21 cellular contexts compared by ENCODE assay signal in genomic region chr2:230075988-230076631, GRCh38. TPM values are rescaled to one million over a fixed set of nuclear protein-coding genes. Genes with fewer than 3 reads are reported as not detected.
A peak's percentile ranks its signal among the peaks of the same experiment; 100 is the strongest.
DNase-seq lines count a peak whose midpoint lies in the region; ATAC-seq and TF ChIP-seq lines count a peak whose summit lies in the region.
"Had no signal": no experiment of that assay in that cellular context is flagged by ENCODE, and none has a peak within 500 bp of the region (broad histone marks: within the 10 kb centered on the region; RNA-seq: fewer than 3 reads in every experiment).

No MANE protein-coding gene starts in this region.

- H3K27ac ChIP-seq in endodermal cell (ENCODE audit: low read depth, low read length) (no peak overlapping the region), subcutaneous abdominal adipose tissue (ENCODE audit: low read depth, low read length) (peak overlapping the region; percentile 5), dorsolateral prefrontal cortex (no peak overlapping the region)
- H3K27ac ChIP-seq: C4-2B, colonic mucosa, lower lobe of right lung, Peyer's patch, upper lobe of left lung had no signal

- 85 to 93% methylated on average over 4 to 8 of the region's 8 CpGs for WGBS in endodermal cell (ENCODE audit: insufficient coverage in 1 of 2, insufficient read length in 1 of 2), 2 experiments

- intact Hi-C loops in activated CD4-positive, alpha-beta T cell treated with anti-CD3 and anti-CD28 coated beads for 36 hours (cut with DNase I, micrococcal nuclease): no loop called here
- intact Hi-C loops in dorsolateral prefrontal cortex (cut with DNase I): no loop called here

- CTCF ChIA-PET in activated CD4-positive, alpha-beta T cell treated with anti-CD3 and anti-CD28 coated beads for 36 hours (lab: Charles Lee): interaction anchor here (1.1 to 1.9 kb wide), 3 partner anchors 9 to 83 kb away, joined by 3 to 11 read pairs (median 4); no protein-coding TSS in a partner anchor

- H3K36me3 ChIP-seq in endodermal cell (ENCODE audit: control insufficient read depth, insufficient read depth, low read length) (no peaks in the 10 kb centered on the region), subcutaneous abdominal adipose tissue (ENCODE audit: control insufficient read depth in 5 of 5, insufficient read depth in 5 of 5, low read length in 5 of 5) (no peaks in the 10 kb centered on the region)
- H3K36me3 ChIP-seq: colonic mucosa, lower lobe of right lung, Peyer's patch, upper lobe of left lung had no signal

- no peaks in the 10 kb centered on the region for H3K36me3 Mint-ChIP-seq in activated CD4-positive, alpha-beta T cell treated with anti-CD3 and anti-CD28 coated beads for 36 hours (ENCODE audit: low read depth)
- no peaks in the 10 kb centered on the region for H3K36me3 Mint-ChIP-seq in endodermal cell (ENCODE audit: low read depth)

- H3K9ac ChIP-seq in endodermal cell (ENCODE audit: extremely low read depth, low read length, poor library complexity, severe bottlenecking) (no peak overlapping the region), subcutaneous abdominal adipose tissue (ENCODE audit: low read length in 5 of 5) (no peak overlapping the region)

- no peak overlapping the region for H3K27ac Mint-ChIP-seq in activated CD4-positive, alpha-beta T cell treated with anti-CD3 and anti-CD28 coated beads for 36 hours
- no peak overlapping the region for H3K27ac Mint-ChIP-seq in endodermal cell
- H3K27ac Mint-ChIP-seq: stimulated activated naive CD8-positive, alpha-beta T cell treated with anti-CD3 and anti-CD28 coated beads, Interleukin-15, amount 100 ng/mL, for 72 hours had no signal

- H3K27me3 ChIP-seq in endodermal cell (ENCODE audit: control insufficient read depth, insufficient read depth, low read length, poor library complexity, severe bottlenecking): no peaks in the 10 kb centered on the region
- H3K27me3 ChIP-seq in subcutaneous abdominal adipose tissue (ENCODE audit: control insufficient read depth in 5 of 5, insufficient read depth in 4 of 5, low read length in 5 of 5): no peaks in the 10 kb centered on the region
- no peaks in the 10 kb centered on the region for H3K27me3 ChIP-seq in dorsolateral prefrontal cortex
- H3K27me3 ChIP-seq: colonic mucosa, Peyer's patch, upper lobe of left lung had no signal

- no peaks in the 10 kb centered on the region for H3K4me1 Mint-ChIP-seq in activated CD4-positive, alpha-beta T cell treated with anti-CD3 and anti-CD28 coated beads for 36 hours
- H3K4me1 Mint-ChIP-seq in endodermal cell: peaks cover 13% of the 10 kb centered on the region
- H3K4me1 Mint-ChIP-seq: stimulated activated naive CD8-positive, alpha-beta T cell treated with anti-CD3 and anti-CD28 coated beads, Interleukin-15, amount 100 ng/mL, for 72 hours had no signal

- H3K4me3 Mint-ChIP-seq in activated CD4-positive, alpha-beta T cell treated with anti-CD3 and anti-CD28 coated beads for 36 hours: no peak overlapping the region
- H3K4me3 Mint-ChIP-seq in endodermal cell: no peak overlapping the region
- H3K4me3 Mint-ChIP-seq: stimulated activated naive CD8-positive, alpha-beta T cell treated with anti-CD3 and anti-CD28 coated beads, Interleukin-15, amount 100 ng/mL, for 72 hours had no signal

- TF ChIP-seq CTCF in endodermal cell (conservative IDR thresholded peaks at IDR 0.05): peak; percentile 48
- no peak for TF ChIP-seq CTCF in dorsolateral prefrontal cortex (IDR thresholded peaks at IDR 0.05 in 54 of 56, conservative IDR thresholded peaks at IDR 0.05 in 2 of 56; ENCODE audit: low read depth in 1 of 56, partially characterized antibody in 56 of 56)

- no peaks in the 10 kb centered on the region for H3K27me3 Mint-ChIP-seq in activated CD4-positive, alpha-beta T cell treated with anti-CD3 and anti-CD28 coated beads for 36 hours
- peaks cover 4% of the 10 kb centered on the region for H3K27me3 Mint-ChIP-seq in endodermal cell (ENCODE audit: insufficient read depth)
- H3K27me3 Mint-ChIP-seq: stimulated activated naive CD8-positive, alpha-beta T cell treated with anti-CD3 and anti-CD28 coated beads, Interleukin-15, amount 100 ng/mL, for 72 hours had no signal

- no peak overlapping the region for H3K4me3 ChIP-seq in endodermal cell (ENCODE audit: low read length)
- H3K4me3 ChIP-seq in subcutaneous abdominal adipose tissue (ENCODE audit: low read depth in 1 of 5, low read length in 5 of 5): no peak overlapping the region
- H3K4me3 ChIP-seq in dorsolateral prefrontal cortex: no peak overlapping the region
- H3K4me3 ChIP-seq: colonic mucosa, lower lobe of right lung, Peyer's patch, upper lobe of left lung had no signal

- POLR2A ChIA-PET in activated CD4-positive, alpha-beta T cell treated with anti-CD3 and anti-CD28 coated beads for 36 hours (lab: Charles Lee): no interaction called here

- no peak for DNase-seq in activated CD4-positive, alpha-beta T cell treated with anti-CD3 and anti-CD28 coated beads for 36 hours
- DNase-seq in activated CD4-positive, alpha-beta T cell treated with anti-CD3 and anti-CD28 coated beads, Interleukin-2, amount 50 U/mL, for 48 hours: no peak
- peak; percentile 52 for DNase-seq in NCI-H510A (lab: John Stamatoyannopoulos, UW)
- no peak for DNase-seq in endodermal cell
- DNase-seq in NCI-H446 treated with DMSO at 0.1 percent for 48 hours (lab: John Stamatoyannopoulos, UW): no peak
- no peak for DNase-seq in dorsolateral prefrontal cortex
- DNase-seq: activated CD8-positive, alpha-beta memory T cell treated with anti-CD3 and anti-CD28 coated beads, Interleukin-2, amount 50 U/mL, for 4 hours; colonic mucosa; DMS153; erythroblast; HCEC 1CT; KBM-7; lower lobe of right lung; NCI-H2081; Peyer's patch; stimulated activated naive CD8-positive, alpha-beta T cell treated with anti-CD3 and anti-CD28 coated beads, Interleukin-15, amount 100 ng/mL, for 72 hours; upper lobe of left lung had no signal

- no peaks in the 10 kb centered on the region for H3K9me3 ChIP-seq in endodermal cell (ENCODE audit: control insufficient read depth, low read length)
- H3K9me3 ChIP-seq in subcutaneous abdominal adipose tissue (ENCODE audit: control insufficient read depth in 5 of 5, low read length in 5 of 5): no peaks in the 10 kb centered on the region
- H3K9me3 ChIP-seq: colonic mucosa, lower lobe of right lung, Peyer's patch, upper lobe of left lung had no signal

- peak; percentile 30 for ATAC-seq in activated CD4-positive, alpha-beta T cell treated with anti-CD3 and anti-CD28 coated beads for 36 hours
- no peak for ATAC-seq in HG03108 (IDR thresholded peaks at IDR 0.05; ENCODE audit: unreplicated experiment)
- ATAC-seq: sciatic nerve; stimulated activated naive CD8-positive, alpha-beta T cell treated with anti-CD3 and anti-CD28 coated beads, Interleukin-15, amount 100 ng/mL, for 72 hours had no signal

- H3K4me1 ChIP-seq in endodermal cell (ENCODE audit: control insufficient read depth, insufficient read depth, low read length) (no peaks in the 10 kb centered on the region), subcutaneous abdominal adipose tissue (ENCODE audit: control insufficient read depth in 5 of 5, insufficient read depth in 5 of 5, low read length in 5 of 5) (peaks cover 0 to 28% (median 16%) of the 10 kb centered on the region in 5 donors)
- H3K4me1 ChIP-seq: colonic mucosa, Peyer's patch had no signal

- H3K9me3 Mint-ChIP-seq in activated CD4-positive, alpha-beta T cell treated with anti-CD3 and anti-CD28 coated beads for 36 hours (ENCODE audit: low read depth): peaks cover 3% of the 10 kb centered on the region
- no peaks in the 10 kb centered on the region for H3K9me3 Mint-ChIP-seq in endodermal cell
- H3K9me3 Mint-ChIP-seq: stimulated activated naive CD8-positive, alpha-beta T cell treated with anti-CD3 and anti-CD28 coated beads, Interleukin-15, amount 100 ng/mL, for 72 hours had no signal

RNA-seq across cellular contexts. Expression of gene SLC16A14, which starts 7.4 kb away (rescaled TPM):
- 1 to 10 TPM; 1.2 to 2.2 TPM for total RNA-seq in activated CD4-positive, alpha-beta T cell treated with anti-CD3 and anti-CD28 coated beads for 36 hours
- total RNA-seq in endodermal cell (10 to 100 TPM in 1 of 2 donors, 1 to 10 TPM in 1; 1.2 to 10.2 TPM), dorsolateral prefrontal cortex (10 to 100 TPM in 118 of 120 experiments, 1 to 10 TPM in 2; 4.2 to 28.7 (median 18.5) TPM)
- polyA plus RNA-seq in endodermal cell (2013, experiment 1 of 2): 21.9 TPM
- 19.8 TPM for polyA plus RNA-seq in endodermal cell (2013, experiment 2 of 2)
